In the genomic region with DNA sequence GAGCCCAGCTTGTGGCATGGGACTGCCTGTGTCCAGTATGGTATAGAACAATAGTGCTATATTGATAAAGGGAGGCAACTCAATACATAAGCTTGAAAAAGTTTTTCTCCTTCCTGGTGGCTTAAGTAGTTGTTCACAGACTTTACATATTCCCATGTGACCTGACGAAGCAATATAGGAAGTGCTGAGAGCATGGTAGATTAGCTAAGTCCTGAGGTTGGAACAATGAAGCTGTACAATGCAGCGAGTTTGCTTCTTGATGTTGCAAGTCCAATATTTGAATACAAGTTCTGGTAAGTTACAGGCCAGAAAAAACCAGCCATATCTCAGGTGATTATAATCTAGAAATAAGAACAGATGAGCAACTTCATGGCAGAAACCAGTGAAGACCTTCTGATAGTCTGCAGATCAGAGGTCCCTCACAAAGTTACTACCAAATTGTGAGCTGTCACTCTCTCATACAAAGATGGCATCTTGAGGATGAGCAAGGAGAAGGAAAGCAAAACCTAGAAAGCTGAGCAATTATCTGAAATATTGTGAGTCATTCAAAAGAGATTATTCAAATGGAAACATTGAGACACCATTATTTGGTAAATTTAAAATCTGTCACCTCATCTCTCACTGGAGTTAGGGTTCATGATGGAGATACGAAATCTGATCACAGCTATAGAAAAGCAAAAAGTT, we compare ENCODE assay signal across 20 cellular contexts.
DNase-seq lines count a peak whose midpoint lies in the region; ATAC-seq lines count a peak whose summit lies in the region.
"Had no signal": no experiment of that assay in that cellular context is flagged by ENCODE, and none has a peak within 500 bp of the region (broad histone marks: within the 10 kb centered on the region; RNA-seq: fewer than 3 reads in every experiment).

No MANE protein-coding gene starts in this region.

- peak; percentile 96 to 98 for ATAC-seq in activated CD4-positive, CD25-positive, alpha-beta regulatory T cell treated with anti-CD3 and anti-CD28 coated beads, Interleukin-2, amount 50 U/mL, for 24 hours
- ATAC-seq in GM19328 (IDR thresholded peaks at IDR 0.05; ENCODE audit: unreplicated experiment), result peak; percentile 65
- peak; percentile 76 to 85 for ATAC-seq in natural killer cell treated with Interleukin-12 subunit alpha and Interleukin-12 subunit beta and Interleukin-15 and Interleukin-18, amount 100 ng/mL, for 72 hours
- ATAC-seq in GM18867 (IDR thresholded peaks at IDR 0.05; ENCODE audit: unreplicated experiment), result no peak
- ATAC-seq: effector memory CD8-positive, alpha-beta T cell; right cardiac atrium had no signal

- H3K9me3 Mint-ChIP-seq in T-helper 1 cell treated with Interleukin-12 subunit alpha and Interleukin-12 subunit beta and Interleukin-4 antibody, amounts not matched to agents 30 μg/mL and 1 μg/mL, for 36 hours, result peaks cover 11% of the 10 kb centered on the region
- H3K9me3 Mint-ChIP-seq in natural killer cell treated with Interleukin-12 subunit alpha and Interleukin-12 subunit beta and Interleukin-15 and Interleukin-18, amount 100 ng/mL, for 72 hours, result no peaks in the 10 kb centered on the region

- H3K4me3 Mint-ChIP-seq in T-helper 1 cell treated with Interleukin-12 subunit alpha and Interleukin-12 subunit beta and Interleukin-4 antibody, amounts not matched to agents 30 μg/mL and 1 μg/mL, for 36 hours, result no peak overlapping the region
- H3K4me3 Mint-ChIP-seq in natural killer cell treated with Interleukin-12 subunit alpha and Interleukin-12 subunit beta and Interleukin-15 and Interleukin-18, amount 100 ng/mL, for 72 hours, result peak overlapping the region; percentile 15
- H3K4me3 Mint-ChIP-seq: effector memory CD8-positive, alpha-beta T cell; nephron; type B pancreatic cell had no signal

- H3K27ac Mint-ChIP-seq in T-helper 1 cell treated with Interleukin-12 subunit alpha and Interleukin-12 subunit beta and Interleukin-4 antibody, amounts not matched to agents 30 μg/mL and 1 μg/mL, for 36 hours, result peak overlapping the region; percentile 31
- H3K27ac Mint-ChIP-seq in natural killer cell treated with Interleukin-12 subunit alpha and Interleukin-12 subunit beta and Interleukin-15 and Interleukin-18, amount 100 ng/mL, for 72 hours, result peak overlapping the region; percentile 61 to 93
- H3K27ac Mint-ChIP-seq: effector memory CD8-positive, alpha-beta T cell; nephron; type B pancreatic cell had no signal

- H3K4me1 Mint-ChIP-seq in T-helper 1 cell treated with Interleukin-12 subunit alpha and Interleukin-12 subunit beta and Interleukin-4 antibody, amounts not matched to agents 30 μg/mL and 1 μg/mL, for 36 hours (ENCODE audit: low read depth), result peaks cover 26% of the 10 kb centered on the region
- H3K4me1 Mint-ChIP-seq in natural killer cell treated with Interleukin-12 subunit alpha and Interleukin-12 subunit beta and Interleukin-15 and Interleukin-18, amount 100 ng/mL, for 72 hours (ENCODE audit: low read depth in 2 of 2), result peaks cover 17 to 21% of the 10 kb centered on the region in 2 donors

- DNase-seq in activated CD4-positive, CD25-positive, alpha-beta regulatory T cell treated with anti-CD3 and anti-CD28 coated beads, Interleukin-2, amount 50 U/mL, for 72 hours, result no peak
- DNase-seq in natural killer cell treated with Interleukin-12 subunit alpha and Interleukin-12 subunit beta and Interleukin-15 and Interleukin-18, amount 100 ng/mL, for 72 hours (ENCODE audit: low spot score), result no peak
- DNase-seq in AG20443 (ENCODE audit: low spot score) (no peak), HUDEP-2 (lab: John Stamatoyannopoulos, UW; ENCODE audit: unreplicated experiment in 76 of 76) (no peak)
- DNase-seq: activated gamma-delta T cell; caudate nucleus; effector memory CD8-positive, alpha-beta T cell; foreskin fibroblast; IMR-90; NCI-H1417 treated with DMSO at 0.1 percent for 48 hours; NCI-H446 treated with DMSO at 0.1 percent for 48 hours; PC-9; right cardiac atrium; stimulated activated CD4-positive, alpha-beta T cell treated with anti-CD3 and anti-CD28 coated beads, Interleukin-2, amount 100 ng/mL, for 48 hours had no signal

- H3K27me3 Mint-ChIP-seq in T-helper 1 cell treated with Interleukin-12 subunit alpha and Interleukin-12 subunit beta and Interleukin-4 antibody, amounts not matched to agents 30 μg/mL and 1 μg/mL, for 36 hours (ENCODE audit: low read depth), result no peaks in the 10 kb centered on the region
- H3K27me3 Mint-ChIP-seq in natural killer cell treated with Interleukin-12 subunit alpha and Interleukin-12 subunit beta and Interleukin-15 and Interleukin-18, amount 100 ng/mL, for 72 hours, result no peaks in the 10 kb centered on the region
- H3K27me3 Mint-ChIP-seq: effector memory CD8-positive, alpha-beta T cell; type B pancreatic cell had no signal

- peaks cover 18% of the 10 kb centered on the region for H3K36me3 Mint-ChIP-seq in T-helper 1 cell treated with Interleukin-12 subunit alpha and Interleukin-12 subunit beta and Interleukin-4 antibody, amounts not matched to agents 30 μg/mL and 1 μg/mL, for 36 hours (ENCODE audit: low read depth)
- peaks cover 4% of the 10 kb centered on the region for H3K36me3 Mint-ChIP-seq in natural killer cell treated with Interleukin-12 subunit alpha and Interleukin-12 subunit beta and Interleukin-15 and Interleukin-18, amount 100 ng/mL, for 72 hours
- H3K36me3 Mint-ChIP-seq: type B pancreatic cell had no signal
